23 cellular contexts compared by ENCODE assay signal in genomic region chr4:163042306-163042705, GRCh38.
DNase-seq lines count a peak whose midpoint lies in the region; ATAC-seq and TF ChIP-seq lines count a peak whose summit lies in the region.
"Had no signal": no experiment of that assay in that cellular context is flagged by ENCODE, and none has a peak within 500 bp of the region (broad histone marks: within the 10 kb centered on the region; RNA-seq: fewer than 3 reads in every experiment).

No MANE protein-coding gene starts in this region.

- H3K9me3 ChIP-seq in tibial artery (no peaks in the 10 kb centered on the region), ovary (no peaks in the 10 kb centered on the region)
- H3K9me3 ChIP-seq: gastrocnemius medialis, prostate gland, stomach, upper lobe of left lung had no signal

- TF ChIP-seq EP300 in ovary (IDR thresholded peaks at IDR 0.05): no peak

- H3K36me3 ChIP-seq in tibial artery: no peaks in the 10 kb centered on the region
- H3K36me3 ChIP-seq in ovary: no peaks in the 10 kb centered on the region
- H3K36me3 ChIP-seq: gastrocnemius medialis, prostate gland, stomach, upper lobe of left lung had no signal

- TF ChIP-seq CTCF in tibial artery (IDR thresholded peaks at IDR 0.05): no peak
- no peak for TF ChIP-seq CTCF in ovary (IDR thresholded peaks at IDR 0.05)

- no peaks in the 10 kb centered on the region for H3K27me3 ChIP-seq in tibial artery
- H3K27me3 ChIP-seq in ovary: no peaks in the 10 kb centered on the region
- H3K27me3 ChIP-seq: gastrocnemius medialis, stomach, upper lobe of left lung had no signal

- no peak for TF ChIP-seq POLR2A in ovary (IDR thresholded peaks at IDR 0.05)

- no peak for DNase-seq in tibial artery
- no peak for DNase-seq in ovary
- no peak for DNase-seq in NCI-H2227 treated with DMSO at 0.1 percent for 48 hours (lab: John Stamatoyannopoulos, UW)
- DNase-seq: activated CD8-positive, alpha-beta T cell treated with anti-CD3 and anti-CD28 coated beads, Interleukin-2, amount 10 ng/mL, durations not matched to agents 7 days and 5 days; activated T-cell treated with anti-CD3 and anti-CD28 coated beads, Interleukin-2, amount 50 U/mL, for 4 hours; cerebellar nuclear complex; gastrocnemius medialis; H7; KBM-7; mesenchymal stem cell; NCI-H1694 treated with DMSO at 0.1 percent for 48 hours; stimulated activated CD4-positive, alpha-beta T cell treated with anti-CD3 and anti-CD28 coated beads, Interleukin-4, amount 100 ng/mL, for 1 hour; stomach; upper lobe of left lung had no signal

- intact Hi-C loops in tibial artery (cut with DNase I; ENCODE audit: low total_unique reads) (loop anchor here (10.0 kb wide), 1 partner anchor 292 kb away; the partner anchor contains the start of gene NPY1R), ovary (cut with DNase I) (no loop called here)

- peak overlapping the region; percentile 37 for H3K27ac ChIP-seq in tibial artery
- H3K27ac ChIP-seq in ovary: no peak overlapping the region
- H3K27ac ChIP-seq: gastrocnemius medialis, prostate gland, skin epidermis, stomach, upper lobe of left lung had no signal

- WGBS in ovary, 3 donors: 92 to 95% (median 94%) methylated on average over 3 of the region's 3 CpGs

- peaks cover 0 to 57% (median 20%) of the 10 kb centered on the region in 4 donors for H3K4me1 ChIP-seq in tibial artery
- no peaks in the 10 kb centered on the region for H3K4me1 ChIP-seq in ovary (ENCODE audit: insufficient read depth)
- H3K4me1 ChIP-seq: gastrocnemius medialis, prostate gland, stomach, upper lobe of left lung had no signal

- ATAC-seq in GM19324 (IDR thresholded peaks at IDR 0.05; ENCODE audit: low FRiP score, unreplicated experiment) (peak; percentile 44), GM21825 (IDR thresholded peaks at IDR 0.05; ENCODE audit: unreplicated experiment) (peak; percentile 82), HG03108 (IDR thresholded peaks at IDR 0.05; ENCODE audit: unreplicated experiment) (peak; percentile 81), HG02610 (IDR thresholded peaks at IDR 0.05; ENCODE audit: unreplicated experiment) (no peak)
- ATAC-seq: activated CD8-positive, alpha-beta T cell treated with anti-CD3 and anti-CD28 coated beads, Interleukin-2, amount 10 ng/mL, durations not matched to agents 7 days and 5 days; activated naive CD4-positive, alpha-beta T cell treated with anti-CD3 and anti-CD28 coated beads, Interleukin-2, amount 50 U/mL, for 72 hours; activated T-cell treated with anti-CD3 and anti-CD28 coated beads, Interleukin-2, amount 50 U/mL, for 4 hours; esophagus mucosa; gastrocnemius medialis; natural killer cell treated with Interleukin-12 subunit alpha and Interleukin-12 subunit beta and Interleukin-15 and Interleukin-18, amount 100 ng/mL, for 72 hours had no signal

- H3K4me3 ChIP-seq in tibial artery: no peak overlapping the region
- H3K4me3 ChIP-seq in ovary: no peak overlapping the region
- H3K4me3 ChIP-seq: gastrocnemius medialis, prostate gland, skin epidermis, stomach, upper lobe of left lung had no signal

Comparison
In these comparisons a context has a peak if more than half of its experiments do, and no peak if none do; other contexts are left out.
1. H3K27ac ChIP-seq: peak in tibial artery (2 of 2); none in ovary (0 of 2).